ENCODE assay signal across 17 cellular contexts in the genomic region with DNA sequence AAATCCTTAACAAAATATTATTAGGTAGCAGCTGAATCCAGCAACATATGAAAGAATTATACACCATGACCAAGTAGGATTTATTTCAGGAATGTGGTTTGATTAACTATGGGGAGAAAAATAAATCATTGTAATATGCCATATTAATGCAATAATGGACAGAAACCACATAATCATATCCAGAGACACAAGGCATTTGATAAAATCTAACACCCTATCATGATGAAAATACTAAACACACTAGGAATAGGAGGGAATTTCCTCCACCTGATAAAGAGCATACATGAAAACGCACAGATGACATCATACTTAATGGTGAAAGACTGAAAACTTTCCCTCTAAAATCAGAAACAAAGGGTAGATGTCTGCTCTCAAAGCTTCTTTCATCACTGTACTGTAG.
DNase-seq lines count a peak whose midpoint lies in the region; ATAC-seq and TF ChIP-seq lines count a peak whose summit lies in the region.
"Had no signal": no experiment of that assay in that cellular context is flagged by ENCODE, and none has a peak within 500 bp of the region (broad histone marks: within the 10 kb centered on the region; RNA-seq: fewer than 3 reads in every experiment).

No MANE protein-coding gene starts in this region.

- peak overlapping the region; percentile 96 to 97 for H3K27ac Mint-ChIP-seq in natural killer cell treated with Interleukin-12 subunit alpha and Interleukin-12 subunit beta and Interleukin-15 and Interleukin-18, amount 100 ng/mL, for 72 hours
- H3K27ac Mint-ChIP-seq in natural killer cell, result no peak overlapping the region
- H3K27ac Mint-ChIP-seq: GM23338 had no signal

- DNase-seq in natural killer cell treated with Interleukin-12 subunit alpha and Interleukin-12 subunit beta and Interleukin-15 and Interleukin-18, amount 100 ng/mL, for 72 hours (ENCODE audit: low spot score), result no peak
- DNase-seq in natural killer cell, result no peak
- DNase-seq in fibroblast of gingiva (ENCODE audit: low read depth), result peak; percentile 50
- no peak for DNase-seq in stimulated activated CD4-positive, alpha-beta T cell treated with anti-CD3 and anti-CD28 coated beads, Interleukin-4, amount 100 ng/mL, for 4 hours
- no peak for DNase-seq in NCI-H748 treated with DMSO at 0.1 percent for 48 hours (lab: John Stamatoyannopoulos, UW)
- DNase-seq in DMS 273 (lab: John Stamatoyannopoulos, UW; ENCODE audit: unreplicated experiment), result no peak
- DNase-seq: AML-193, Caco-2, DMS79 treated with DMSO at 0.1 percent for 48 hours, NCI-H1092 treated with DMSO at 0.1 percent for 48 hours, NCI-H1694 treated with DMSO at 0.1 percent for 48 hours, NCI-H446, NCI-H774, SHP77 treated with DMSO at 0.1 percent for 48 hours had no signal

- peaks cover 15% of the 10 kb centered on the region for H3K36me3 Mint-ChIP-seq in natural killer cell treated with Interleukin-12 subunit alpha and Interleukin-12 subunit beta and Interleukin-15 and Interleukin-18, amount 100 ng/mL, for 72 hours
- H3K36me3 Mint-ChIP-seq in natural killer cell, result peaks cover 6% of the 10 kb centered on the region

- no peaks in the 10 kb centered on the region for H3K27me3 Mint-ChIP-seq in natural killer cell treated with Interleukin-12 subunit alpha and Interleukin-12 subunit beta and Interleukin-15 and Interleukin-18, amount 100 ng/mL, for 72 hours
- peaks cover 20 to 22% of the 10 kb centered on the region in 2 donors for H3K27me3 Mint-ChIP-seq in natural killer cell (ENCODE audit: low read depth in 2 of 2)

- H3K4me3 Mint-ChIP-seq in natural killer cell treated with Interleukin-12 subunit alpha and Interleukin-12 subunit beta and Interleukin-15 and Interleukin-18, amount 100 ng/mL, for 72 hours, result peak overlapping the region; percentile 42
- no peak overlapping the region for H3K4me3 Mint-ChIP-seq in natural killer cell
- H3K4me3 Mint-ChIP-seq: GM23338 had no signal

- intact Hi-C loops in natural killer cell (cut with micrococcal nuclease), result no loop called here

- H3K9me3 Mint-ChIP-seq in natural killer cell treated with Interleukin-12 subunit alpha and Interleukin-12 subunit beta and Interleukin-15 and Interleukin-18, amount 100 ng/mL, for 72 hours, result no peaks in the 10 kb centered on the region
- no peaks in the 10 kb centered on the region for H3K9me3 Mint-ChIP-seq in natural killer cell
- H3K9me3 Mint-ChIP-seq: GM23338 had no signal

- H3K4me1 Mint-ChIP-seq in natural killer cell treated with Interleukin-12 subunit alpha and Interleukin-12 subunit beta and Interleukin-15 and Interleukin-18, amount 100 ng/mL, for 72 hours (ENCODE audit: low read depth in 2 of 2), result peaks cover 30 to 40% of the 10 kb centered on the region in 2 donors
- peaks cover 8 to 11% of the 10 kb centered on the region in 2 donors for H3K4me1 Mint-ChIP-seq in natural killer cell

- no peak for ATAC-seq in natural killer cell treated with Interleukin-12 subunit alpha and Interleukin-12 subunit beta and Interleukin-15 and Interleukin-18, amount 100 ng/mL, for 72 hours
- ATAC-seq in natural killer cell (no peak), SK-N-SH treated with all-trans-retinoic acid at 6 μM for 48 hours (peak; percentile 50)
- ATAC-seq: A549, GM23338 had no signal

- TF ChIP-seq CTCF in natural killer cell (IDR thresholded peaks at IDR 0.05), result no peak

TF ChIP-seq in SK-N-SH treated with all-trans-retinoic acid at 6 μM for 48 hours, 23 proteins besides CTCF, POLR2A, EP300 and RAD21:
- TF ChIP-seq ESRRG (CRISPR knock-in tag; IDR thresholded peaks at IDR 0.05) (no peak), CSDC2 (CRISPR knock-in tag; IDR thresholded peaks at IDR 0.05) (peak; percentile 46; the same call in 1 of the 2 replicates), TCF4 (CRISPR knock-in tag; IDR thresholded peaks at IDR 0.05; ENCODE audit: borderline replicate concordance) (peak; percentile 63; the same call in 1 of the 2 replicates), OSR1 (CRISPR knock-in tag; IDR thresholded peaks at IDR 0.05) (no peak), ISL1 (CRISPR knock-in tag; IDR thresholded peaks at IDR 0.05) (peak; percentile 88)
- TF ChIP-seq, protein P1, sequence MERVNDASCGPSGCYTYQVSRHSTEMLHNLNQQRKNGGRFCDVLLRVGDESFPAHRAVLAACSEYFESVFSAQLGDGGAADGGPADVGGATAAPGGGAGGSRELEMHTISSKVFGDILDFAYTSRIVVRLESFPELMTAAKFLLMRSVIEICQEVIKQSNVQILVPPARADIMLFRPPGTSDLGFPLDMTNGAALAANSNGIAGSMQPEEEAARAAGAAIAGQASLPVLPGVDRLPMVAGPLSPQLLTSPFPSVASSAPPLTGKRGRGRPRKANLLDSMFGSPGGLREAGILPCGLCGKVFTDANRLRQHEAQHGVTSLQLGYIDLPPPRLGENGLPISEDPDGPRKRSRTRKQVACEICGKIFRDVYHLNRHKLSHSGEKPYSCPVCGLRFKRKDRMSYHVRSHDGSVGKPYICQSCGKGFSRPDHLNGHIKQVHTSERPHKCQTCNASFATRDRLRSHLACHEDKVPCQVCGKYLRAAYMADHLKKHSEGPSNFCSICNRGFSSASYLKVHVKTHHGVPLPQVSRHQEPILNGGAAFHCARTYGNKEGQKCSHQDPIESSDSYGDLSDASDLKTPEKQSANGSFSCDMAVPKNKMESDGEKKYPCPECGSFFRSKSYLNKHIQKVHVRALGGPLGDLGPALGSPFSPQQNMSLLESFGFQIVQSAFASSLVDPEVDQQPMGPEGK (CRISPR knock-in tag; IDR thresholded peaks at IDR 0.05; ENCODE audit: borderline replicate concordance), result peak; percentile 83; the same call in 1 of the 2 replicates
- TF ChIP-seq, protein P2, sequence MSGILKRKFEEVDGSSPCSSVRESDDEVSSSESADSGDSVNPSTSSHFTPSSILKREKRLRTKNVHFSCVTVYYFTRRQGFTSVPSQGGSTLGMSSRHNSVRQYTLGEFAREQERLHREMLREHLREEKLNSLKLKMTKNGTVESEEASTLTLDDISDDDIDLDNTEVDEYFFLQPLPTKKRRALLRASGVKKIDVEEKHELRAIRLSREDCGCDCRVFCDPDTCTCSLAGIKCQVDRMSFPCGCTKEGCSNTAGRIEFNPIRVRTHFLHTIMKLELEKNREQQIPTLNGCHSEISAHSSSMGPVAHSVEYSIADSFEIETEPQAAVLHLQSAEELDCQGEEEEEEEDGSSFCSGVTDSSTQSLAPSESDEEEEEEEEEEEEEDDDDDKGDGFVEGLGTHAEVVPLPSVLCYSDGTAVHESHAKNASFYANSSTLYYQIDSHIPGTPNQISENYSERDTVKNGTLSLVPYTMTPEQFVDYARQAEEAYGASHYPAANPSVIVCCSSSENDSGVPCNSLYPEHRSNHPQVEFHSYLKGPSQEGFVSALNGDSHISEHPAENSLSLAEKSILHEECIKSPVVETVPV (CRISPR knock-in tag; IDR thresholded peaks at IDR 0.05), result no peak
TF ChIP-seq in SK-N-SH treated with all-trans-retinoic acid at 6 μM for 48 hours: peak in this region for 4.

Comparison
In these comparisons a context has a peak if more than half of its experiments do, and no peak if none do; other contexts are left out.
1. H3K27ac Mint-ChIP-seq: peak in natural killer cell treated with Interleukin-12 subunit alpha and Interleukin-12 subunit beta and Interleukin-15 and Interleukin-18, amount 100 ng/mL, for 72 hours (2 of 2); none in natural killer cell (0 of 2).